Comparison of ENCODE assay signal across 27 cellular contexts in genomic region chr21:26451014-26451740, GRCh38.
DNase-seq lines count a peak whose midpoint lies in the region; ATAC-seq, FAIRE-seq and TF ChIP-seq lines count a peak whose summit lies in the region.
"Had no signal": no experiment of that assay in that cellular context is flagged by ENCODE, and none has a peak within 500 bp of the region (broad histone marks: within the 10 kb centered on the region; RNA-seq: fewer than 3 reads in every experiment).

No MANE protein-coding gene starts in this region.

- FAIRE-seq in astrocyte (lab: Jason Lieb, UNC), result no peak
- FAIRE-seq: A204.1, D721Med, G401.6 had no signal

- POLR2A ChIA-PET in MCF 10A (lab: Yijun Ruan, JAX), result interaction anchor here (0.9 kb wide), 1 partner anchor 9 kb away, joined by 3 read pairs; no protein-coding TSS in a partner anchor

- H3K9ac ChIP-seq in mammary epithelial cell (ENCODE audit: insufficient read depth, low read length), result no peak overlapping the region
- no peak overlapping the region for H3K9ac ChIP-seq in astrocyte (ENCODE audit: low read length)
- H3K9ac ChIP-seq: BLaER1 treated with 17β-estradiol and CSF1 and Interleukin-3, amounts not matched to agents 10 nM and 100 nM; KMS-11 had no signal

- no peak for ATAC-seq in HG02840 (IDR thresholded peaks at IDR 0.05; ENCODE audit: low FRiP score, unreplicated experiment)
- no peak for ATAC-seq in activated CD8-positive, alpha-beta memory T cell treated with anti-CD3 and anti-CD28 coated beads, Interleukin-2, amount 10 ng/mL, durations not matched to agents 7 days and 5 days

- dilution Hi-C loops in mammary epithelial cell (cut with HindIII; ENCODE audit: low sequenced_read_pairs), result no loop called here

- H4K20me1 ChIP-seq in mammary epithelial cell (ENCODE audit: insufficient read depth, low read length) (no peaks in the 10 kb centered on the region), astrocyte (ENCODE audit: insufficient read depth, low read length) (no peaks in the 10 kb centered on the region)
- H4K20me1 ChIP-seq: BLaER1 treated with 17β-estradiol and CSF1 and Interleukin-3, amounts not matched to agents 10 nM and 100 nM had no signal

- DNase-seq in mammary epithelial cell, result peak; percentile 43
- no peak for DNase-seq in MCF 10A (ENCODE audit: unreplicated experiment)
- peak; percentile 11 for DNase-seq in astrocyte (ENCODE audit: low read depth)
- peak; percentile 26 for DNase-seq in fibroblast of peridontal ligament (ENCODE audit: extremely low read depth)
- no peak for DNase-seq in retina
- DNase-seq in HCEC 1CT, result no peak
- no peak for DNase-seq in activated CD8-positive, alpha-beta memory T cell treated with anti-CD3 and anti-CD28 coated beads, Interleukin-2, amount 10 ng/mL, durations not matched to agents 7 days and 5 days
- DNase-seq: AML-193; CD4-positive, alpha-beta T cell; DMS53; H7; HFFc6; NCI-H1048; NCI-H1417; NCI-H1694; NCI-H2029 treated with DMSO at 0.1 percent for 48 hours; NCI-H2227 treated with DMSO at 0.1 percent for 48 hours; NCI-H69; Peyer's patch; SIG-M5 had no signal

- TF ChIP-seq CTCF in mammary epithelial cell (conservative IDR thresholded peaks at IDR 0.05 in 1 of 2, IDR thresholded peaks at IDR 0.05 in 1 of 2; ENCODE audit: extremely low read depth in 1 of 2, insufficient read depth in 1 of 2, low read depth in 1 of 2, low read length in 2 of 2) (no peak), MCF 10A (IDR thresholded peaks at IDR 0.05; ENCODE audit: unreplicated experiment) (no peak), astrocyte (IDR thresholded peaks at IDR 0.05; ENCODE audit: insufficient read depth, low read depth, low read length) (no peak)

- peaks cover 8% of the 10 kb centered on the region for H3K4me1 Mint-ChIP-seq in MCF 10A (ENCODE audit: insufficient read depth, unreplicated experiment)
- peaks cover 31% of the 10 kb centered on the region for H3K4me1 Mint-ChIP-seq in astrocyte (ENCODE audit: low read depth, unreplicated experiment)
- H3K4me1 Mint-ChIP-seq in activated CD8-positive, alpha-beta memory T cell treated with anti-CD3 and anti-CD28 coated beads, Interleukin-2, amount 10 ng/mL, durations not matched to agents 7 days and 5 days, result no peaks in the 10 kb centered on the region

- BruUV-seq in mammary epithelial cell (replicated peaks; lab: Mats Ljungman, UMichigan) (no TSS peak), MCF 10A (replicated peaks; lab: Mats Ljungman, UMichigan) (no TSS peak)

- H3K4me3 ChIP-seq in mammary epithelial cell (replicated peaks in 1 of 3; ENCODE audit: insufficient read depth in 1 of 3, low read depth in 2 of 3, low read length in 3 of 3) (no peak overlapping the region), astrocyte (ENCODE audit: insufficient read depth, low read depth, low read length) (no peak overlapping the region)
- H3K4me3 ChIP-seq: BLaER1 treated with 17β-estradiol and CSF1 and Interleukin-3, amounts not matched to agents 10 nM and 100 nM; Peyer's patch; SK-N-MC had no signal

- H3K4me3 Mint-ChIP-seq in MCF 10A (ENCODE audit: unreplicated experiment) (no peak overlapping the region), astrocyte (ENCODE audit: unreplicated experiment) (no peak overlapping the region)
- H3K4me3 Mint-ChIP-seq in activated CD8-positive, alpha-beta memory T cell treated with anti-CD3 and anti-CD28 coated beads, Interleukin-2, amount 10 ng/mL, durations not matched to agents 7 days and 5 days, result no peak overlapping the region
- H3K4me3 Mint-ChIP-seq: CD4-positive, alpha-beta T cell; HFFc6 had no signal

- H3K4me1 ChIP-seq in mammary epithelial cell (ENCODE audit: insufficient read depth, low read length) (peaks cover 19% of the 10 kb centered on the region), astrocyte (ENCODE audit: insufficient read depth, low read length) (no peaks in the 10 kb centered on the region)
- H3K4me1 ChIP-seq: BLaER1 treated with 17β-estradiol and CSF1 and Interleukin-3, amounts not matched to agents 10 nM and 100 nM; Peyer's patch had no signal

- in situ Hi-C loops in mammary epithelial cell (cut with MboI; ENCODE audit: low sequenced_read_pairs in 2 of 2), result no loop called here

- no peak overlapping the region for H3K27ac ChIP-seq in mammary epithelial cell (ENCODE audit: insufficient read depth, low read depth, low read length)
- no peak overlapping the region for H3K27ac ChIP-seq in astrocyte (ENCODE audit: low read depth, low read length)
- H3K27ac ChIP-seq: BLaER1 treated with 17β-estradiol and CSF1 and Interleukin-3, amounts not matched to agents 10 nM and 100 nM; KMS-11; Peyer's patch; SK-N-MC had no signal

- H3K36me3 ChIP-seq in mammary epithelial cell (ENCODE audit: insufficient read depth, low read length), result no peaks in the 10 kb centered on the region
- H3K36me3 ChIP-seq in astrocyte (ENCODE audit: insufficient read depth, low read length), result no peaks in the 10 kb centered on the region
- H3K36me3 ChIP-seq: BLaER1 treated with 17β-estradiol and CSF1 and Interleukin-3, amounts not matched to agents 10 nM and 100 nM; Peyer's patch had no signal

- intact Hi-C loops in mammary epithelial cell (cut with micrococcal nuclease), result no loop called here
- intact Hi-C loops in MCF 10A (cut with micrococcal nuclease), result no loop called here

- H3K36me3 Mint-ChIP-seq in MCF 10A (ENCODE audit: insufficient read depth, unreplicated experiment) (no peaks in the 10 kb centered on the region), astrocyte (ENCODE audit: low read depth, unreplicated experiment) (no peaks in the 10 kb centered on the region)
- no peaks in the 10 kb centered on the region for H3K36me3 Mint-ChIP-seq in activated CD8-positive, alpha-beta memory T cell treated with anti-CD3 and anti-CD28 coated beads, Interleukin-2, amount 10 ng/mL, durations not matched to agents 7 days and 5 days

- H3K79me2 ChIP-seq in mammary epithelial cell (ENCODE audit: insufficient read depth, low read length) (no peaks in the 10 kb centered on the region), astrocyte (ENCODE audit: insufficient read depth, low read length) (no peaks in the 10 kb centered on the region)

- H3K27ac Mint-ChIP-seq in MCF 10A (ENCODE audit: low read depth, unreplicated experiment), result no peak overlapping the region
- H3K27ac Mint-ChIP-seq in astrocyte (ENCODE audit: unreplicated experiment), result no peak overlapping the region
- H3K27ac Mint-ChIP-seq in activated CD8-positive, alpha-beta memory T cell treated with anti-CD3 and anti-CD28 coated beads, Interleukin-2, amount 10 ng/mL, durations not matched to agents 7 days and 5 days, result no peak overlapping the region
- H3K27ac Mint-ChIP-seq: CD4-positive, alpha-beta T cell; HFFc6 had no signal

- H3K27me3 Mint-ChIP-seq in MCF 10A (ENCODE audit: insufficient read depth, unreplicated experiment) (no peaks in the 10 kb centered on the region), astrocyte (ENCODE audit: low read depth, unreplicated experiment) (no peaks in the 10 kb centered on the region)
- H3K27me3 Mint-ChIP-seq in activated CD8-positive, alpha-beta memory T cell treated with anti-CD3 and anti-CD28 coated beads, Interleukin-2, amount 10 ng/mL, durations not matched to agents 7 days and 5 days, result no peaks in the 10 kb centered on the region
- H3K27me3 Mint-ChIP-seq: CD4-positive, alpha-beta T cell had no signal

- H3K9me3 Mint-ChIP-seq in MCF 10A (ENCODE audit: unreplicated experiment) (no peaks in the 10 kb centered on the region), astrocyte (ENCODE audit: unreplicated experiment) (no peaks in the 10 kb centered on the region)
- H3K9me3 Mint-ChIP-seq in activated CD8-positive, alpha-beta memory T cell treated with anti-CD3 and anti-CD28 coated beads, Interleukin-2, amount 10 ng/mL, durations not matched to agents 7 days and 5 days (ENCODE audit: low read depth), result peaks cover 6% of the 10 kb centered on the region
- H3K9me3 Mint-ChIP-seq: CD4-positive, alpha-beta T cell; HFFc6 had no signal

- CTCF ChIA-PET in mammary epithelial cell (lab: Charles Lee; ENCODE audit: low non-redundant PET) (no interaction called here), MCF 10A (lab: Yijun Ruan, JAX) (interaction anchor here (0.7 kb wide), 1 partner anchor 282 kb away, joined by 3 read pairs; no protein-coding TSS in a partner anchor)
- CTCF ChIA-PET in activated CD8-positive, alpha-beta memory T cell treated with anti-CD3 and anti-CD28 coated beads, Interleukin-2, amount 10 ng/mL, durations not matched to agents 7 days and 5 days (lab: Charles Lee), result no interaction called here

- H3K4me2 ChIP-seq in mammary epithelial cell (ENCODE audit: insufficient read depth, low read depth, low read length) (no peak overlapping the region), astrocyte (ENCODE audit: low read length) (no peak overlapping the region)
- H3K4me2 ChIP-seq: BLaER1 treated with 17β-estradiol and CSF1 and Interleukin-3, amounts not matched to agents 10 nM and 100 nM; KMS-11 had no signal

- WGBS in mammary epithelial cell (ENCODE audit: low coverage, missing lambda C conversion rate), result 100% methylated on average over 2 of the region's 2 CpGs

- peak overlapping the region; percentile 47 for H2AFZ ChIP-seq in mammary epithelial cell (ENCODE audit: low read depth, low read length)
- H2AFZ ChIP-seq in astrocyte (ENCODE audit: low read depth, low read length), result no peak overlapping the region

- no peaks in the 10 kb centered on the region for H3K9me3 ChIP-seq in mammary epithelial cell (replicated peaks; ENCODE audit: insufficient read depth, low read length)
- H3K9me3 ChIP-seq in astrocyte (ENCODE audit: insufficient read depth, low read depth, low read length), result no peaks in the 10 kb centered on the region
- H3K9me3 ChIP-seq: BLaER1 treated with 17β-estradiol and CSF1 and Interleukin-3, amounts not matched to agents 10 nM and 100 nM; Peyer's patch had no signal

- no peaks in the 10 kb centered on the region for H3K27me3 ChIP-seq in mammary epithelial cell (ENCODE audit: insufficient read depth, low read length)
- no peaks in the 10 kb centered on the region for H3K27me3 ChIP-seq in astrocyte (ENCODE audit: insufficient read depth, low read length)
- H3K27me3 ChIP-seq: BLaER1 treated with 17β-estradiol and CSF1 and Interleukin-3, amounts not matched to agents 10 nM and 100 nM; Peyer's patch had no signal

Comparison
In these comparisons a context has a peak if more than half of its experiments do, and no peak if none do; other contexts are left out.
1. DNase-seq: peak in mammary epithelial cell (single experiment), astrocyte (single experiment) and fibroblast of peridontal ligament (single experiment); none in MCF 10A (single experiment), retina (single experiment), HCEC 1CT (single experiment) and activated CD8-positive, alpha-beta memory T cell treated with anti-CD3 and anti-CD28 coated beads, Interleukin-2, amount 10 ng/mL, durations not matched to agents 7 days and 5 days (single experiment).